In genomic region chr4:81429031-81429430, GRCh38 we compare ENCODE assay signal across 20 cellular contexts.
"Had no signal": no experiment of that assay in that cellular context is flagged by ENCODE, and none has a peak within 500 bp of the region (broad histone marks: within the 10 kb centered on the region; RNA-seq: fewer than 3 reads in every experiment).

No MANE protein-coding gene starts in this region.

- ATAC-seq: activated naive CD8-positive, alpha-beta T cell treated with anti-CD3 and anti-CD28 coated beads, Interleukin-2, amount 50 U/mL, for 24 hours; activated T-cell treated with anti-CD3 and anti-CD28 coated beads, Interleukin-2, amount 50 U/mL, for 72 hours; body of pancreas; effector memory CD8-positive, alpha-beta T cell; left ventricle myocardium superior had no signal

- H3K9me3 ChIP-seq: body of pancreas, esophagus muscularis mucosa, thoracic aorta had no signal

- H3K9me3 Mint-ChIP-seq: activated CD4-positive, alpha-beta memory T cell treated with anti-CD3 and anti-CD28 coated beads, Interleukin-2, amount 10 ng/mL, durations not matched to agents 7 days and 5 days; activated naive CD4-positive, alpha-beta T cell treated with anti-CD3 and anti-CD28 coated beads for 36 hours; activated naive CD8-positive, alpha-beta T cell treated with anti-CD3 and anti-CD28 coated beads, Interleukin-2, amount 50 U/mL, for 24 hours; activated T-cell treated with anti-CD3 and anti-CD28 coated beads, Interleukin-2, amount 50 U/mL, for 72 hours; T-cell had no signal

- H3K27me3 Mint-ChIP-seq: activated CD4-positive, alpha-beta memory T cell treated with anti-CD3 and anti-CD28 coated beads, Interleukin-2, amount 10 ng/mL, durations not matched to agents 7 days and 5 days; activated naive CD8-positive, alpha-beta T cell treated with anti-CD3 and anti-CD28 coated beads, Interleukin-2, amount 50 U/mL, for 24 hours; effector memory CD8-positive, alpha-beta T cell; T-cell had no signal

- H3K27ac Mint-ChIP-seq: activated CD4-positive, alpha-beta memory T cell treated with anti-CD3 and anti-CD28 coated beads, Interleukin-2, amount 10 ng/mL, durations not matched to agents 7 days and 5 days; activated naive CD4-positive, alpha-beta T cell treated with anti-CD3 and anti-CD28 coated beads for 36 hours; activated naive CD8-positive, alpha-beta T cell treated with anti-CD3 and anti-CD28 coated beads, Interleukin-2, amount 50 U/mL, for 24 hours; activated T-cell treated with anti-CD3 and anti-CD28 coated beads, Interleukin-2, amount 50 U/mL, for 72 hours; effector memory CD8-positive, alpha-beta T cell; nephron; T-cell had no signal

- H3K27ac ChIP-seq: body of pancreas, esophagus muscularis mucosa, parathyroid adenoma, thoracic aorta, WERI-Rb-1 had no signal

- H3K4me3 ChIP-seq: body of pancreas, esophagus muscularis mucosa, thoracic aorta had no signal

- H3K27me3 ChIP-seq: body of pancreas, esophagus muscularis mucosa had no signal

- DNase-seq: activated CD4-positive, alpha-beta memory T cell treated with anti-CD3 and anti-CD28 coated beads, Interleukin-2, amount 10 ng/mL, durations not matched to agents 7 days and 5 days; activated CD4-positive, alpha-beta T cell treated with anti-CD3 and anti-CD28 coated beads for 4 hours; activated effector memory CD4-positive, alpha-beta T cell treated with Interleukin-2 at 50 U/mL for 16 hours; activated naive CD4-positive, alpha-beta T cell treated with anti-CD3 and anti-CD28 coated beads for 36 hours; activated naive CD8-positive, alpha-beta T cell treated with anti-CD3 and anti-CD28 coated beads, Interleukin-2, amount 50 U/mL, for 24 hours; activated T-cell treated with anti-CD3 and anti-CD28 coated beads, Interleukin-2, amount 50 U/mL, for 72 hours; body of pancreas; effector memory CD8-positive, alpha-beta T cell; hippocampal formation; kidney glomerular epithelial cell; left ventricle myocardium superior; nucleus accumbens; stimulated activated CD4-positive, alpha-beta T cell treated with anti-CD3 and anti-CD28 coated beads, Interleukin-12 subunit alpha, Interleukin-12 subunit beta, amount 100 ng/mL, for 4 hours; stimulated activated CD4-positive, alpha-beta T cell treated with anti-CD3 and anti-CD28 coated beads, Interleukin-4, amount 100 ng/mL, for 4 hours; T-cell; WERI-Rb-1 had no signal

- H3K4me3 Mint-ChIP-seq: activated CD4-positive, alpha-beta memory T cell treated with anti-CD3 and anti-CD28 coated beads, Interleukin-2, amount 10 ng/mL, durations not matched to agents 7 days and 5 days; activated naive CD4-positive, alpha-beta T cell treated with anti-CD3 and anti-CD28 coated beads for 36 hours; activated naive CD8-positive, alpha-beta T cell treated with anti-CD3 and anti-CD28 coated beads, Interleukin-2, amount 50 U/mL, for 24 hours; activated T-cell treated with anti-CD3 and anti-CD28 coated beads, Interleukin-2, amount 50 U/mL, for 72 hours; effector memory CD8-positive, alpha-beta T cell; nephron; T-cell had no signal

- H3K4me1 ChIP-seq: body of pancreas, parathyroid adenoma had no signal
